9 cellular contexts compared by ENCODE assay signal in the genomic region with DNA sequence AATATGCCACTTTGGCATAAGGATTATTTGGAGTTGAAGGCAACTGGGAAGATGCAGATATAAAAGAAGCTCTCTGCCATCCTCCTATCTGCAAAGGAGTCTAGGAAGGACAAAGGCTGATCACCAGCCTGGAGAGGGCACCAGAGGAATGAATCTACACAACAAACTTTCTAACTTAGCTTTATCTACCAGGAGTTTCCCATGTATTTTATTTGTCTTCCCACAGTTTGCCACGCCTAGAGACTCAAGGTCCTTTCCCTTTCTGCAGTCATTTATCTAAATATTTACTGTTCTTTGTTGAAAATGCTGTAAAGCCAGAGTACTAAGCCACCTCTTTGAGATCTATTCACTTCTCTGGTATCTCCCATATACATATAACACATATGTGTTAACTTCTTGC. TPM values are rescaled to one million over a fixed set of nuclear protein-coding genes. Genes with fewer than 3 reads are reported as not detected.
DNase-seq lines count a peak whose midpoint lies in the region; ATAC-seq and TF ChIP-seq lines count a peak whose summit lies in the region.
"Had no signal": no experiment of that assay in that cellular context is flagged by ENCODE, and none has a peak within 500 bp of the region (broad histone marks: within the 10 kb centered on the region; RNA-seq: fewer than 3 reads in every experiment).

No MANE protein-coding gene starts in this region.

- H3K4me1 ChIP-seq in heart left ventricle (no peaks in the 10 kb centered on the region), left ventricle myocardium inferior (no peaks in the 10 kb centered on the region), upper lobe of right lung (no peaks in the 10 kb centered on the region), gastrocnemius medialis (no peaks in the 10 kb centered on the region)

- peak in 7 of 12 donors; percentile 7 to 42 (median 31) for TF ChIP-seq CTCF in heart left ventricle (IDR thresholded peaks at IDR 0.05)
- peak; percentile 48 for TF ChIP-seq CTCF in left ventricle myocardium inferior (IDR thresholded peaks at IDR 0.05; ENCODE audit: borderline replicate concordance)
- peak; percentile 41 for TF ChIP-seq CTCF in upper lobe of right lung (IDR thresholded peaks at IDR 0.05)
- no peak for TF ChIP-seq CTCF in gastrocnemius medialis (IDR thresholded peaks at IDR 0.05 in 4 of 5, conservative IDR thresholded peaks at IDR 0.05 in 1 of 5)

- TF ChIP-seq POLR2A in heart left ventricle (IDR thresholded peaks at IDR 0.05) (no peak), gastrocnemius medialis (IDR thresholded peaks at IDR 0.05) (no peak)

- WGBS in heart left ventricle, 4 donors = 35 to 68% (median 48%) methylated on average over 1 of the region's 1 CpG

- H3K36me3 Mint-ChIP-seq in activated naive CD8-positive, alpha-beta T cell treated with anti-CD3 and anti-CD28 coated beads for 36 hours = no peaks in the 10 kb centered on the region

- intact Hi-C loops in heart left ventricle (cut with DNase I) (loop anchor here in 2 of 10 donors (10.0 kb wide), 1 partner anchor 87 kb away; no protein-coding TSS in a partner anchor), Right ventricle myocardium inferior (cut with DNase I) (no loop called here), left ventricle myocardium inferior (cut with micrococcal nuclease) (no loop called here), upper lobe of right lung (cut with DNase I) (no loop called here), gastrocnemius medialis (cut with DNase I; ENCODE audit: low total_unique reads) (no loop called here)

- H3K9me3 ChIP-seq in heart left ventricle (no peaks in the 10 kb centered on the region), SK-N-MC (ENCODE audit: low read depth, low read length) (no peaks in the 10 kb centered on the region), left ventricle myocardium inferior (replicated peaks) (no peaks in the 10 kb centered on the region), upper lobe of right lung (no peaks in the 10 kb centered on the region), gastrocnemius medialis (no peaks in the 10 kb centered on the region)

- peak in 1 of 4 donors; percentile 52 for ATAC-seq in heart left ventricle
- ATAC-seq in Right ventricle myocardium inferior = no peak
- ATAC-seq in upper lobe of right lung = peak; percentile 67
- no peak for ATAC-seq in gastrocnemius medialis

- H3K27me3 ChIP-seq in heart left ventricle = peaks cover 0 to under 1% (median 0%) of the 10 kb centered on the region in 9 donors
- H3K27me3 ChIP-seq in left ventricle myocardium inferior (ENCODE audit: low read depth) = no peaks in the 10 kb centered on the region
- no peaks in the 10 kb centered on the region for H3K27me3 ChIP-seq in upper lobe of right lung
- no peaks in the 10 kb centered on the region for H3K27me3 ChIP-seq in gastrocnemius medialis

- in situ Hi-C loops in gastrocnemius medialis (cut with MboI; ENCODE audit: low sequenced_read_pairs in 4 of 4) = no loop called here

- DNase-seq in heart left ventricle (no peak), Right ventricle myocardium inferior (ENCODE audit: missing footprints) (no peak), SK-N-MC (ENCODE audit: low read depth, low spot score) (no peak), left ventricle myocardium inferior (no peak), upper lobe of right lung (no peak), gastrocnemius medialis (no peak)
- no peak for DNase-seq in activated naive CD8-positive, alpha-beta T cell treated with anti-CD3 and anti-CD28 coated beads for 36 hours
- DNase-seq in activated CD4-positive, alpha-beta T cell treated with anti-CD3 and anti-CD28 coated beads, Interleukin-2, amount 50 U/mL, for 48 hours = no peak
- DNase-seq: stimulated activated CD4-positive, alpha-beta T cell treated with anti-CD3 and anti-CD28 coated beads, Interleukin-12 subunit alpha, Interleukin-12 subunit beta, amount 100 ng/mL, for 4 hours had no signal

- H3K4me1 Mint-ChIP-seq in activated naive CD8-positive, alpha-beta T cell treated with anti-CD3 and anti-CD28 coated beads for 36 hours = no peaks in the 10 kb centered on the region

- peaks cover 10% of the 10 kb centered on the region for H3K27me3 Mint-ChIP-seq in activated naive CD8-positive, alpha-beta T cell treated with anti-CD3 and anti-CD28 coated beads for 36 hours

- no peak overlapping the region for H3K9ac ChIP-seq in SK-N-MC (ENCODE audit: insufficient read length)

- H3K4me3 Mint-ChIP-seq in activated naive CD8-positive, alpha-beta T cell treated with anti-CD3 and anti-CD28 coated beads for 36 hours = no peak overlapping the region

- no peaks in the 10 kb centered on the region for H3K36me3 ChIP-seq in heart left ventricle
- no peaks in the 10 kb centered on the region for H3K36me3 ChIP-seq in SK-N-MC (ENCODE audit: insufficient read depth, low read length)
- H3K36me3 ChIP-seq in left ventricle myocardium inferior = no peaks in the 10 kb centered on the region
- no peaks in the 10 kb centered on the region for H3K36me3 ChIP-seq in upper lobe of right lung
- no peaks in the 10 kb centered on the region for H3K36me3 ChIP-seq in gastrocnemius medialis

- H3K4me3 ChIP-seq in heart left ventricle = no peak overlapping the region
- H3K4me3 ChIP-seq in SK-N-MC = no peak overlapping the region
- no peak overlapping the region for H3K4me3 ChIP-seq in left ventricle myocardium inferior
- H3K4me3 ChIP-seq in upper lobe of right lung = no peak overlapping the region
- no peak overlapping the region for H3K4me3 ChIP-seq in gastrocnemius medialis

- H3K27ac ChIP-seq in heart left ventricle (no peak overlapping the region), SK-N-MC (peak overlapping the region; percentile 45; the same call in 1 of the 2 replicates), left ventricle myocardium inferior (replicated peaks) (no peak overlapping the region), upper lobe of right lung (no peak overlapping the region), gastrocnemius medialis (no peak overlapping the region)

- H3K9me3 Mint-ChIP-seq in activated naive CD8-positive, alpha-beta T cell treated with anti-CD3 and anti-CD28 coated beads for 36 hours = no peaks in the 10 kb centered on the region

- no peak overlapping the region for H3K27ac Mint-ChIP-seq in activated naive CD8-positive, alpha-beta T cell treated with anti-CD3 and anti-CD28 coated beads for 36 hours

RNA-seq across cellular contexts. Expression of a gene that starts 32.2 kb away (rescaled TPM):
- total RNA-seq in heart left ventricle (1 to 10 TPM; 1.2 to 4.3 (median 2.1) TPM), Right ventricle myocardium inferior (1.8 TPM), left ventricle myocardium inferior (1.6 TPM), upper lobe of right lung (4.6 TPM), gastrocnemius medialis (1 to 10 TPM; 1.1 to 3.0 (median 1.7) TPM)
- polyA plus RNA-seq in heart left ventricle = 1 to 10 TPM; 1.1 to 2.6 TPM
- total RNA-seq in activated naive CD8-positive, alpha-beta T cell treated with anti-CD3 and anti-CD28 coated beads for 36 hours = under 1 TPM in 1 of 2 experiments, not detected in 1; 0.12 TPM

RNA-seq across cellular contexts. Expression of a gene that starts 46.1 kb away (rescaled TPM):
- total RNA-seq in heart left ventricle = 10 to 100 TPM; 16.9 to 44.8 (median 23.0) TPM
- 10 to 100 TPM; 19.8 to 40.7 TPM for polyA plus RNA-seq in heart left ventricle
- 23.3 TPM for total RNA-seq in Right ventricle myocardium inferior
- total RNA-seq in left ventricle myocardium inferior = 21.3 TPM
- total RNA-seq in upper lobe of right lung = 34.7 TPM
- total RNA-seq in activated naive CD8-positive, alpha-beta T cell treated with anti-CD3 and anti-CD28 coated beads for 36 hours = 10 to 100 TPM; 26.3 to 31.9 TPM
- total RNA-seq in gastrocnemius medialis = 10 to 100 TPM; 18.8 to 37.5 (median 30.0) TPM

Comparison
In these comparisons a context has a peak if more than half of its experiments do, and no peak if none do; other contexts are left out.
1. CTCF ChIP-seq: peak in heart left ventricle (7 of 12), left ventricle myocardium inferior (single experiment) and upper lobe of right lung (single experiment); none in gastrocnemius medialis (0 of 5).